In genomic region chr2:64330691-64331429, GRCh38 we compare ENCODE assay signal across 8 cellular contexts.
DNase-seq lines count a peak whose midpoint lies in the region; ATAC-seq and TF ChIP-seq lines count a peak whose summit lies in the region.

No MANE protein-coding gene starts in this region.

- no peaks in the 10 kb centered on the region for H3K27me3 ChIP-seq in adrenal gland
- H3K27me3 ChIP-seq in heart right ventricle: no peaks in the 10 kb centered on the region
- no peaks in the 10 kb centered on the region for H3K27me3 ChIP-seq in tibial artery

- H3K27ac ChIP-seq in adrenal gland (peak overlapping the region in 2 of 5 donors; percentile 48 to 50), heart right ventricle (peak overlapping the region; percentile 58 to 85 (median 77)), tibial artery (peak overlapping the region; percentile 79 to 83)

- ATAC-seq in heart right ventricle: peak; percentile 58 to 82 (median 74)
- no peak for ATAC-seq in HG03442 (IDR thresholded peaks at IDR 0.05; ENCODE audit: unreplicated experiment)

- intact Hi-C loops in adrenal gland (cut with DNase I) (loop anchor here (2.0 to 10.0 kb wide), 2 partner anchors 64 to 158 kb away; no protein-coding TSS in a partner anchor), heart right ventricle (cut with DNase I) (loop anchor here (1.0 to 10.0 kb wide), 16 partner anchors 71 to 544 kb away; no protein-coding TSS in a partner anchor), tibial artery (cut with DNase I; ENCODE audit: low total_unique reads) (loop anchor here (2.0 to 5.0 kb wide), 2 partner anchors 230 to 536 kb away; no protein-coding TSS in a partner anchor)

- H3K36me3 ChIP-seq in adrenal gland (replicated peaks in 1 of 2): no peaks in the 10 kb centered on the region
- H3K36me3 ChIP-seq in heart right ventricle: no peaks in the 10 kb centered on the region
- no peaks in the 10 kb centered on the region for H3K36me3 ChIP-seq in tibial artery

- peak; percentile 92 to 98 (median 96) for TF ChIP-seq CTCF in adrenal gland (IDR thresholded peaks at IDR 0.05)
- peak; percentile 86 to 95 (median 90) for TF ChIP-seq CTCF in heart right ventricle (IDR thresholded peaks at IDR 0.05)
- TF ChIP-seq CTCF in tibial artery (IDR thresholded peaks at IDR 0.05): peak; percentile 93 to 97

- 1 to 4% (median 3%) methylated on average over 11 of the region's 11 CpGs for WGBS in adrenal gland, 4 donors
- 4 to 6% methylated on average over 11 of the region's 11 CpGs for WGBS in heart right ventricle, 2 donors

- peak overlapping the region in 1 of 4 donors; percentile 38 for H3K4me3 ChIP-seq in adrenal gland
- peak overlapping the region in 6 of 10 donors; percentile 16 to 32 (median 24) for H3K4me3 ChIP-seq in heart right ventricle
- peak overlapping the region; percentile 20 to 47 for H3K4me3 ChIP-seq in tibial artery

- DNase-seq in GDM1 (lab: John Stamatoyannopoulos, UW): peak; percentile 48
- peak; percentile 91 for DNase-seq in NCI-H1436 (lab: John Stamatoyannopoulos, UW)
- DNase-seq in SW480 (ENCODE audit: low spot score): peak; percentile 83
- DNase-seq in adrenal gland: peak; percentile 78 to 93 (median 86)
- peak; percentile 71 to 86 for DNase-seq in heart right ventricle
- DNase-seq in pons (ENCODE audit: low spot score): peak; percentile 85
- peak; percentile 86 to 87 for DNase-seq in tibial artery

- TF ChIP-seq POLR2A in adrenal gland (IDR thresholded peaks at IDR 0.05): no peak

- H3K9me3 ChIP-seq in adrenal gland (replicated peaks in 1 of 3): no peaks in the 10 kb centered on the region
- no peaks in the 10 kb centered on the region for H3K9me3 ChIP-seq in heart right ventricle
- no peaks in the 10 kb centered on the region for H3K9me3 ChIP-seq in tibial artery

- H3K4me1 ChIP-seq in adrenal gland (replicated peaks in 1 of 2): peaks cover 0 to 25% of the 10 kb centered on the region in 2 donors
- H3K4me1 ChIP-seq in heart right ventricle: peaks cover 15 to 49% (median 40%) of the 10 kb centered on the region in 9 donors
- peaks cover 0 to 49% (median 45%) of the 10 kb centered on the region in 4 donors for H3K4me1 ChIP-seq in tibial artery
